33 cellular contexts compared by ENCODE assay signal in the genomic region with DNA sequence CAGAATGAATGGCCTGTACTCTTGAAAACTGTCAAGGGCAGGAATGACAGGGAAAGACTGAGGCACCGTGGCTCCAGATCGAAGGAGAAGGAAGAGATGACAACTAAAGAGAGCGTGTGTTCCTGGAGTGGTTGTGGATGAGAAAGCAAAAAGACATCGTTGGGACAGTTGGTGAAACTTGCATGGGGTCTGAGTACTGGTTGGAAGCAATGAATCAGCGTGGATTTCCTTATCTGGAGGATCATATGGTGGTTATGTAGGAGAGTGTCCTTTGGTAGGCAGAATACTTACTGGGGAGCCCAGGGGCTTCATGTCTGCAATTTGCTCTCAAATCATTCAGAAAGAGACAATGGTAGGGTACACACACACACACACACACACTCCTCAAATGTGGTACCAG. TPM values are rescaled to one million over a fixed set of nuclear protein-coding genes. Genes with fewer than 3 reads are reported as not detected.
"Had no signal": no experiment of that assay in that cellular context is flagged by ENCODE, and none has a peak within 500 bp of the region (broad histone marks: within the 10 kb centered on the region; RNA-seq: fewer than 3 reads in every experiment).

No MANE protein-coding gene starts in this region.

- DNase-seq: islet precursor cell; left ventricle myocardium inferior; mesendoderm; midbrain; mucosa of descending colon; naive thymus-derived CD4-positive, alpha-beta T cell; ovary; right lobe of liver; stimulated activated CD4-positive, alpha-beta T cell treated with anti-CD3 and anti-CD28 coated beads, Interleukin-1b, Interleukin-23, amount 100 ng/mL, for 48 hours; stimulated activated CD4-positive, alpha-beta T cell treated with anti-CD3 and anti-CD28 coated beads, Interleukin-2, amount 100 ng/mL, for 48 hours; stimulated activated CD4-positive, alpha-beta T cell treated with anti-CD3 and anti-CD28 coated beads, Interleukin-4, amount 100 ng/mL, for 4 hours; stimulated activated CD8-positive, alpha-beta memory T cell treated with anti-CD3 and anti-CD28 coated beads, Interleukin-4, amount 100 ng/mL, for 48 hours; stimulated activated naive CD4-positive, alpha-beta T cell treated with Interleukin-2 at 50 U/mL for 16 hours; uterus had no signal

- H3K27ac ChIP-seq: hepatocyte, left ventricle myocardium inferior, ovary, right atrium auricular region, right lobe of liver, suprapubic skin, thoracic aorta, tibial nerve, uterus had no signal

- H3K27me3 ChIP-seq: ovary, right atrium auricular region, right lobe of liver, tibial nerve, uterus had no signal

- H3K4me2 ChIP-seq: hepatocyte, smooth muscle cell had no signal

- H3K4me3 ChIP-seq: hepatocyte, left ventricle myocardium inferior, lung, mucosa of descending colon, ovary, right atrium auricular region, right lobe of liver, smooth muscle cell, suprapubic skin, thoracic aorta, tibial nerve, uterus had no signal

- H3K4me3 Mint-ChIP-seq: naive thymus-derived CD4-positive, alpha-beta T cell; natural killer cell treated with Interleukin-12 subunit alpha and Interleukin-12 subunit beta and Interleukin-15 and Interleukin-18, amount 100 ng/mL, for 72 hours; stimulated activated memory B cell treated with anti-CD40 and anti-IgM and Interleukin-4, amounts not matched to agents 10 μg/mL and 1 μg/mL and 100 μg/mL, for 72 hours; type B pancreatic cell had no signal

- H3K79me2 ChIP-seq: hepatocyte had no signal

- H3K9me3 ChIP-seq: left ventricle myocardium inferior, mucosa of descending colon, ovary, right atrium auricular region, right lobe of liver, suprapubic skin, thoracic aorta, tibial nerve, uterus had no signal

- H3K36me3 ChIP-seq: left ventricle myocardium inferior, ovary, right atrium auricular region, right lobe of liver, suprapubic skin, thoracic aorta, tibial nerve, uterus had no signal

- H3K36me3 Mint-ChIP-seq: stimulated activated memory B cell treated with anti-CD40 and anti-IgM and Interleukin-4, amounts not matched to agents 10 μg/mL and 1 μg/mL and 100 μg/mL, for 72 hours; type B pancreatic cell had no signal

- H3K4me1 ChIP-seq: left ventricle myocardium inferior, right atrium auricular region, right lobe of liver, suprapubic skin, tibial nerve, uterus had no signal

- H3K9me3 Mint-ChIP-seq: natural killer cell treated with Interleukin-12 subunit alpha and Interleukin-12 subunit beta and Interleukin-15 and Interleukin-18, amount 100 ng/mL, for 72 hours; type B pancreatic cell had no signal

- H2AFZ ChIP-seq: hepatocyte had no signal

- H3K4me1 Mint-ChIP-seq: stimulated activated memory B cell treated with anti-CD40 and anti-IgM and Interleukin-4, amounts not matched to agents 10 μg/mL and 1 μg/mL and 100 μg/mL, for 72 hours had no signal

- ATAC-seq: mucosa of descending colon; naive thymus-derived CD4-positive, alpha-beta T cell; natural killer cell treated with Interleukin-12 subunit alpha and Interleukin-12 subunit beta and Interleukin-15 and Interleukin-18, amount 100 ng/mL, for 72 hours; right lobe of liver; stimulated activated memory B cell treated with anti-CD40 and anti-IgM and Interleukin-4, amounts not matched to agents 10 μg/mL and 1 μg/mL and 100 μg/mL, for 72 hours had no signal

- H3K27ac Mint-ChIP-seq: progenitor cell of endocrine pancreas; stimulated activated memory B cell treated with anti-CD40 and anti-IgM and Interleukin-4, amounts not matched to agents 10 μg/mL and 1 μg/mL and 100 μg/mL, for 72 hours; type B pancreatic cell had no signal

RNA-seq across cellular contexts. Expression of gene LEMD1, which starts 13.9 kb away (rescaled TPM):
- total RNA-seq: left ventricle myocardium inferior; lower leg skin; mucosa of descending colon; myocyte; natural killer cell treated with Interleukin-12 subunit alpha and Interleukin-12 subunit beta and Interleukin-15 and Interleukin-18, amount 100 ng/mL, for 72 hours; pulmonary artery endothelial cell; right atrium auricular region; right lobe of liver; skeletal muscle tissue; subcutaneous adipose tissue; thoracic aorta; tibial nerve; ureter had no signal
- polyA plus RNA-seq: naive thymus-derived CD4-positive, alpha-beta T cell had no signal

RNA-seq across cellular contexts. Expression of gene BLACAT1, which starts 47.9 kb away (rescaled TPM):
- total RNA-seq: left ventricle myocardium inferior; myocyte; natural killer cell treated with Interleukin-12 subunit alpha and Interleukin-12 subunit beta and Interleukin-15 and Interleukin-18, amount 100 ng/mL, for 72 hours; pulmonary artery endothelial cell; skeletal muscle tissue; subcutaneous adipose tissue; suprapubic skin; thoracic aorta had no signal

RNA-seq across cellular contexts. Expression of gene KLHDC8A, which starts 51.2 kb away (rescaled TPM):
- total RNA-seq: myocyte; naive thymus-derived CD4-positive, alpha-beta T cell; natural killer cell treated with Interleukin-12 subunit alpha and Interleukin-12 subunit beta and Interleukin-15 and Interleukin-18, amount 100 ng/mL, for 72 hours; omental fat pad; pulmonary artery endothelial cell; renal cortical epithelial cell; smooth muscle cell; subcutaneous adipose tissue; thoracic aorta; ureter had no signal
- polyA plus RNA-seq: naive thymus-derived CD4-positive, alpha-beta T cell had no signal
